14 cellular contexts compared by ENCODE assay signal in the genomic region with DNA sequence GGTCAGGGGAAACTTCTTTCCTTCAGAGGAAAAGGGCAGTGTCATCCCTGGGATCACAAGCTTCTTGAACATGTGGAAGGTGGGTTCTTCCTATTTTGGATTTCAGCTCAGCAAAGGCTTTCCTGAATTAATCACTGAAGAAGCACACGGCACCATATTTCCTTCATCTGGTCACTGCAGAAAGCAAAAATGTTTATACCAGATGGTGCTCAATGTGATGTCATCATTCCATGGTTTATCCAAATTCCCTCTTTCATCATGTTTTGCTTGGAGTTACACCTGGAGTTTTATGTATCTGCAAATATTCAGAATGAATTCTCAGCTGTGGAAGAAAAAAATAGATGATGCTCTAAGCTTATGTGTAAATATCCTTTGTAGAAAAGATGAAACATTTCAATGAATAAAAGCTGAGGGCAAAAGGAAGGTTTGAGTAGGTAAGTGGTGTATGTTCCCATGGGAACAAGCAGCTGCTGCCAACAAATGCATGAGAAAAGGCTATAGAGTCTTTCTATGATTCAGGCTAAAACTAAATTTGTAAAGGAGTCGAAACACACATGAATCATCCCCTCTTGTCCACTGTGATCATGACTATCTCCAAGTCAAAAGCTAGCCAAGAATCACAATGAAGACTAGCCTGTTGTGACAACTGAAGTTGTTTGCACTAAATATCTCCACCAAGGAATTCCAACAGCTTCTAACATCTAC. TPM values are rescaled to one million over a fixed set of nuclear protein-coding genes. Genes with fewer than 3 reads are reported as not detected.
DNase-seq lines count a peak whose midpoint lies in the region; ATAC-seq and TF ChIP-seq lines count a peak whose summit lies in the region.
"Had no signal": no experiment of that assay in that cellular context is flagged by ENCODE, and none has a peak within 500 bp of the region (broad histone marks: within the 10 kb centered on the region; RNA-seq: fewer than 3 reads in every experiment).

No MANE protein-coding gene starts in this region.

- CTCF ChIA-PET in AG04449 (lab: Yijun Ruan, JAX), result interaction anchor here (1.0 to 7.3 kb wide), 8 partner anchors 9 to 72 kb away, joined by 3 to 56 read pairs (median 6); partner anchors contain the start of gene BPGM

- H3K36me3 ChIP-seq in adipocyte (ENCODE audit: control insufficient read depth, insufficient read depth, low read length, severe bottlenecking), result no peaks in the 10 kb centered on the region

- no peak overlapping the region for H3K27ac Mint-ChIP-seq in activated T-helper 1 cell treated with anti-CD3 and anti-CD28 coated beads, Interleukin-12 subunit alpha, Interleukin-12 subunit beta, Interleukin-2, Interleukin-4 antibody, amounts not matched to agents 30 ng/mL and 10 ng/mL and 1 ng/mL, durations not matched to agents 14 hours and 24 hours and 36 hours
- H3K27ac Mint-ChIP-seq: activated B cell treated with CpG ODN at 0.5 μM for 24 hours; activated T-helper 2 cell treated with anti-CD3 and anti-CD28 coated beads, Interferon-gamma antibody, Interleukin-2, Interleukin-4, amounts not matched to agents 10 μg/mL and 5 μg/mL and 100 μg/mL, durations not matched to agents 14 hours and 24 hours and 36 hours; CD8-positive, alpha-beta memory T cell had no signal

- peaks cover 4% of the 10 kb centered on the region for H3K36me3 Mint-ChIP-seq in activated T-helper 1 cell treated with anti-CD3 and anti-CD28 coated beads, Interleukin-12 subunit alpha, Interleukin-12 subunit beta, Interleukin-2, Interleukin-4 antibody, amounts not matched to agents 30 ng/mL and 10 ng/mL and 1 ng/mL, durations not matched to agents 14 hours and 24 hours and 36 hours (ENCODE audit: low read depth)

- no peak overlapping the region for H3K9ac ChIP-seq in adipocyte (ENCODE audit: low read length)

- TF ChIP-seq CTCF in AG04449 (IDR thresholded peaks at IDR 0.05; ENCODE audit: insufficient read depth, low read length, missing control alignments) (no peak), HFF-Myc (IDR thresholded peaks at IDR 0.05; ENCODE audit: low read depth, low read length, missing control alignments) (no peak)

- H3K9me3 Mint-ChIP-seq in activated T-helper 1 cell treated with anti-CD3 and anti-CD28 coated beads, Interleukin-12 subunit alpha, Interleukin-12 subunit beta, Interleukin-2, Interleukin-4 antibody, amounts not matched to agents 30 ng/mL and 10 ng/mL and 1 ng/mL, durations not matched to agents 14 hours and 24 hours and 36 hours, result no peaks in the 10 kb centered on the region
- H3K9me3 Mint-ChIP-seq: activated B cell treated with CpG ODN at 0.5 μM for 24 hours; activated T-helper 2 cell treated with anti-CD3 and anti-CD28 coated beads, Interferon-gamma antibody, Interleukin-2, Interleukin-4, amounts not matched to agents 10 μg/mL and 5 μg/mL and 100 μg/mL, durations not matched to agents 14 hours and 24 hours and 36 hours had no signal

- ATAC-seq in GM19395 (IDR thresholded peaks at IDR 0.05; ENCODE audit: unreplicated experiment) (no peak), left lobe of liver (no peak)

- H3K4me1 ChIP-seq in adipocyte (ENCODE audit: control insufficient read depth, insufficient read depth, low read length), result peaks cover 25% of the 10 kb centered on the region

- H3K27me3 Mint-ChIP-seq in activated T-helper 1 cell treated with anti-CD3 and anti-CD28 coated beads, Interleukin-12 subunit alpha, Interleukin-12 subunit beta, Interleukin-2, Interleukin-4 antibody, amounts not matched to agents 30 ng/mL and 10 ng/mL and 1 ng/mL, durations not matched to agents 14 hours and 24 hours and 36 hours (ENCODE audit: insufficient read depth), result peaks cover 23% of the 10 kb centered on the region

- POLR2A ChIA-PET in AG04449 (lab: Yijun Ruan, JAX), result interaction anchor here (0.6 to 1.2 kb wide), 4 partner anchors 14 to 165 kb away, joined by 3 to 6 read pairs (median 3); partner anchors contain the start of gene BPGM

- DNase-seq in AG04449 (ENCODE audit: low read depth, low spot score) (peak; percentile 76), HFF-Myc (ENCODE audit: extremely low read depth, low read depth) (peak; percentile 69), adipocyte (ENCODE audit: low read depth) (peak; percentile 74), hepatic stellate cell (ENCODE audit: low spot score) (peak; percentile 34), T1000 (lab: John Stamatoyannopoulos, UW) (no peak), left lobe of liver (ENCODE audit: low spot score) (no peak)
- no peak for DNase-seq in activated T-helper 1 cell treated with anti-CD3 and anti-CD28 coated beads, Interleukin-12 subunit alpha, Interleukin-12 subunit beta, Interleukin-2, Interleukin-4 antibody, amounts not matched to agents 30 ng/mL and 10 ng/mL and 1 ng/mL, durations not matched to agents 14 hours and 24 hours and 36 hours (ENCODE audit: low spot score)
- DNase-seq: activated B cell treated with CpG ODN at 0.5 μM for 24 hours; CD8-positive, alpha-beta memory T cell; effector CD8-positive, alpha-beta T cell; kidney; MM.1S had no signal

- no peak overlapping the region for H3K4me3 Mint-ChIP-seq in activated T-helper 1 cell treated with anti-CD3 and anti-CD28 coated beads, Interleukin-12 subunit alpha, Interleukin-12 subunit beta, Interleukin-2, Interleukin-4 antibody, amounts not matched to agents 30 ng/mL and 10 ng/mL and 1 ng/mL, durations not matched to agents 14 hours and 24 hours and 36 hours
- H3K4me3 Mint-ChIP-seq: activated B cell treated with CpG ODN at 0.5 μM for 24 hours; CD8-positive, alpha-beta memory T cell had no signal

- H3K27me3 ChIP-seq in adipocyte (replicated peaks; ENCODE audit: control insufficient read depth, insufficient read depth, low read length), result no peaks in the 10 kb centered on the region

- intact Hi-C loops in activated T-helper 1 cell treated with anti-CD3 and anti-CD28 coated beads, Interleukin-12 subunit alpha, Interleukin-12 subunit beta, Interleukin-2, Interleukin-4 antibody, amounts not matched to agents 30 ng/mL and 10 ng/mL and 1 ng/mL, durations not matched to agents 14 hours and 24 hours and 36 hours (cut with micrococcal nuclease), result no loop called here

- H3K4me3 ChIP-seq in AG04449 (ENCODE audit: low read depth, low read length) (no peak overlapping the region), HFF-Myc (replicated peaks; ENCODE audit: low read depth, low read length) (no peak overlapping the region), adipocyte (ENCODE audit: low read length) (peak overlapping the region; percentile 6)

- H3K9me3 ChIP-seq in adipocyte (ENCODE audit: control insufficient read depth, low read length), result no peaks in the 10 kb centered on the region

- no peaks in the 10 kb centered on the region for H3K4me1 Mint-ChIP-seq in activated T-helper 1 cell treated with anti-CD3 and anti-CD28 coated beads, Interleukin-12 subunit alpha, Interleukin-12 subunit beta, Interleukin-2, Interleukin-4 antibody, amounts not matched to agents 30 ng/mL and 10 ng/mL and 1 ng/mL, durations not matched to agents 14 hours and 24 hours and 36 hours (ENCODE audit: low read depth)
- H3K4me1 Mint-ChIP-seq: activated B cell treated with CpG ODN at 0.5 μM for 24 hours; CD8-positive, alpha-beta memory T cell had no signal

RNA-seq across cellular contexts. Expression of gene BPGM, which starts 26.9 kb away (rescaled TPM):
- total RNA-seq in left lobe of liver, result 5.9 TPM
- 23.8 and 25.3 TPM in 2 replicates for total RNA-seq in activated T-helper 1 cell treated with anti-CD3 and anti-CD28 coated beads, Interleukin-12 subunit alpha, Interleukin-12 subunit beta, Interleukin-2, Interleukin-4 antibody, amounts not matched to agents 30 ng/mL and 10 ng/mL and 1 ng/mL, durations not matched to agents 14 hours and 24 hours and 36 hours

Comparison
In these comparisons a context has a peak if more than half of its experiments do, and no peak if none do; other contexts are left out.
1. DNase-seq: peak in AG04449 (single experiment), HFF-Myc (single experiment), adipocyte (single experiment) and hepatic stellate cell (single experiment); none in T1000 (single experiment), left lobe of liver (single experiment) and activated T-helper 1 cell treated with anti-CD3 and anti-CD28 coated beads, Interleukin-12 subunit alpha, Interleukin-12 subunit beta, Interleukin-2, Interleukin-4 antibody, amounts not matched to agents 30 ng/mL and 10 ng/mL and 1 ng/mL, durations not matched to agents 14 hours and 24 hours and 36 hours (single experiment).